In the genomic region with DNA sequence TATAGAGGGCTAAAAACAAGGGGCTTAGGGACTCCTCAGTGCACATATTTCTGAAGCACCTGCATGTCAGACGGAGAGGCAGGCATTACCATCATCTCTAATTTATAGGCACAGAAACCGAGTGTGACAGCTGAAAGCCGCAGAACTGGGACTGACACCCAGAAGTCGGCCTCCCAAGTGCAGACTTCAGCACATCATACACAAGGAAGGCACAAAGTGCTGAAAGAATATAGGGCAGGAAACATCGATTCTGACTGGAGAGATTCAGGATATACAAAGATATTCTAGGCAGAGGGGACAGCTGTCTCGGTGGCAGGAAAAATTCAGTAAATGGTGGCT, we compare ENCODE assay signal across 9 cellular contexts. TPM values are rescaled to one million over a fixed set of nuclear protein-coding genes. Genes with fewer than 3 reads are reported as not detected.
DNase-seq lines count a peak whose midpoint lies in the region; TF ChIP-seq lines count a peak whose summit lies in the region.
"Had no signal": no experiment of that assay in that cellular context is flagged by ENCODE, and none has a peak within 500 bp of the region (broad histone marks: within the 10 kb centered on the region; RNA-seq: fewer than 3 reads in every experiment).

No MANE protein-coding gene starts in this region.

- peak overlapping the region; percentile 71 for H2AFZ ChIP-seq in Karpas-422 (ENCODE audit: low read length)

- H3K9me3 ChIP-seq in Karpas-422 (ENCODE audit: low read length) (no peaks in the 10 kb centered on the region), breast epithelium (no peaks in the 10 kb centered on the region)
- H3K9me3 ChIP-seq: adrenal gland had no signal

- H3K36me3 ChIP-seq in Karpas-422 (ENCODE audit: insufficient read depth, low read length) (peaks cover 33% of the 10 kb centered on the region; the same call in 1 of the 2 replicates), breast epithelium (no peaks in the 10 kb centered on the region)

- H3K27ac ChIP-seq in C4-2B (peak overlapping the region; percentile 92), Karpas-422 (ENCODE audit: low read length) (peak overlapping the region; percentile 78), breast epithelium (peak overlapping the region; percentile 93 to 98)

- H3K27ac Mint-ChIP-seq in nephron: peak overlapping the region; percentile 69 to 98 (median 73)

- peak overlapping the region; percentile 64 for H3K4me2 ChIP-seq in Karpas-422 (ENCODE audit: low read depth, low read length, poor library complexity, severe bottlenecking)

- TF ChIP-seq POLR2A in breast epithelium (IDR thresholded peaks at IDR 0.05): no peak

- H3K36me3 Mint-ChIP-seq in nephron (ENCODE audit: low read depth): peaks cover 34% of the 10 kb centered on the region

- no peaks in the 10 kb centered on the region for H3K9me3 Mint-ChIP-seq in nephron

- peak overlapping the region; percentile 85 to 93 (median 91) for H3K4me3 Mint-ChIP-seq in nephron

- H3K4me3 ChIP-seq in Karpas-422 (ENCODE audit: low read length) (peak overlapping the region; percentile 23; the same call in 1 of the 2 replicates), breast epithelium (peak overlapping the region in 1 of 3 donors; percentile 76)

- TF ChIP-seq CTCF in C4-2B (conservative IDR thresholded peaks at IDR 0.05) (0 out of 2 replicates have a peak, but pooled peaks have one; percentile 62), breast epithelium (IDR thresholded peaks at IDR 0.05) (no peak), nephron (IDR thresholded peaks at IDR 0.05; ENCODE audit: unreplicated experiment in 3 of 3) (no peak)

- H3K4me1 ChIP-seq in Karpas-422 (ENCODE audit: low read length) (peaks cover 48% of the 10 kb centered on the region), breast epithelium (no peaks in the 10 kb centered on the region)

- no peaks in the 10 kb centered on the region for H3K9me2 ChIP-seq in Karpas-422 (replicated peaks; ENCODE audit: insufficient read depth, low read length)

- H3K4me1 Mint-ChIP-seq in nephron: peaks cover 13% of the 10 kb centered on the region

- no peaks in the 10 kb centered on the region for H4K20me1 ChIP-seq in Karpas-422 (ENCODE audit: insufficient read depth, low read depth, low read length)

- H3K9ac ChIP-seq in Karpas-422 (ENCODE audit: low read length): peak overlapping the region; percentile 59

- H3K27me3 ChIP-seq in Karpas-422 (ENCODE audit: low read length) (no peaks in the 10 kb centered on the region), breast epithelium (no peaks in the 10 kb centered on the region)
- H3K27me3 ChIP-seq: adrenal gland had no signal

- intact Hi-C loops in breast epithelium (cut with DNase I; ENCODE audit: low total_unique reads): no loop called here

- H3K27me3 Mint-ChIP-seq in nephron (ENCODE audit: low read depth): no peaks in the 10 kb centered on the region

- H3K79me2 ChIP-seq in Karpas-422 (ENCODE audit: low read length): peaks cover 55% of the 10 kb centered on the region

- no peak for DNase-seq in Karpas-422
- DNase-seq in breast epithelium (ENCODE audit: low spot score in 2 of 2): no peak
- no peak for DNase-seq in COLO668 (lab: John Stamatoyannopoulos, UW; ENCODE audit: unreplicated experiment)
- no peak for DNase-seq in D341Med (ENCODE audit: low spot score)
- no peak for DNase-seq in HCEC 1CT
- DNase-seq in DMS53 (lab: John Stamatoyannopoulos, UW): no peak

RNA-seq across cellular contexts. Expression of a gene that starts 11.2 kb away (rescaled TPM):
- total RNA-seq in Karpas-422 (2014; rRNA removed; shearing (Covaris generic); ENCODE audit: low replicate concordance): 87.4 and 120 TPM in 2 replicates
- 10 to 100 TPM; 47.8 to 71.3 (median 51.8) TPM for total RNA-seq in breast epithelium

RNA-seq across cellular contexts. Expression of a gene that starts 11.4 kb away (rescaled TPM):
- 9.2 and 24.9 TPM in 2 replicates for total RNA-seq in Karpas-422 (2014; rRNA removed; shearing (Covaris generic); ENCODE audit: low replicate concordance)
- total RNA-seq in breast epithelium: 10 to 100 TPM in 1 of 3 donors, 1 to 10 TPM in 2; 5.6 to 10.1 (median 7.5) TPM
